12 cellular contexts compared by ENCODE assay signal in genomic region chr7:36945612-36946400, GRCh38.
A peak's percentile ranks its signal among the peaks of the same experiment; 100 is the strongest.
DNase-seq lines count a peak whose midpoint lies in the region; ATAC-seq and TF ChIP-seq lines count a peak whose summit lies in the region.
"Had no signal": no experiment of that assay in that cellular context is flagged by ENCODE, and none has a peak within 500 bp of the region (broad histone marks: within the 10 kb centered on the region; RNA-seq: fewer than 3 reads in every experiment).

No MANE protein-coding gene starts in this region.

- peaks cover 0 to 19% of the 10 kb centered on the region in 2 donors for H3K9me3 ChIP-seq in right atrium auricular region
- H3K9me3 ChIP-seq in upper lobe of right lung: no peaks in the 10 kb centered on the region

- peaks cover 0 to 13% of the 10 kb centered on the region in 2 donors for H3K4me1 ChIP-seq in right atrium auricular region
- peaks cover 18% of the 10 kb centered on the region for H3K4me1 ChIP-seq in upper lobe of right lung

- ATAC-seq in Right ventricle myocardium superior (ENCODE audit: poor library complexity): peak; percentile 94
- ATAC-seq in left cardiac atrium: peak; percentile 78 to 89
- peak; percentile 27 for ATAC-seq in upper lobe of right lung
- ATAC-seq in GM21360 (IDR thresholded peaks at IDR 0.05; ENCODE audit: unreplicated experiment): no peak
- ATAC-seq: activated T-cell treated with anti-CD3 and anti-CD28 coated beads, Interleukin-2, amount 50 U/mL, for 72 hours; PC-3 had no signal

- DNase-seq in Right ventricle myocardium superior (no peak), right atrium auricular region (ENCODE audit: low spot score) (no peak), NCI-H748 (lab: John Stamatoyannopoulos, UW; ENCODE audit: unreplicated experiment) (peak; percentile 98), left cardiac atrium (no peak), upper lobe of right lung (no peak), OCI-M2 (lab: John Stamatoyannopoulos, UW; ENCODE audit: unreplicated experiment) (no peak), GM13976 (ENCODE audit: low spot score) (no peak)
- DNase-seq: activated T-cell treated with anti-CD3 and anti-CD28 coated beads, Interleukin-2, amount 50 U/mL, for 72 hours; GM23248; mammary epithelial cell; PC-3 had no signal

- H3K27ac ChIP-seq in right atrium auricular region (peak overlapping the region in 1 of 2 donors; percentile 5), upper lobe of right lung (no peak overlapping the region)
- H3K27ac ChIP-seq: GM23248 had no signal

- no peak for TF ChIP-seq CTCF in right atrium auricular region (IDR thresholded peaks at IDR 0.05)
- TF ChIP-seq CTCF in upper lobe of right lung (IDR thresholded peaks at IDR 0.05): no peak
- no peak for TF ChIP-seq CTCF in GM13976 (IDR thresholded peaks at IDR 0.05; ENCODE audit: borderline replicate concordance, control extremely low read depth, extremely low read depth, insufficient read depth, missing control alignments)

- in situ Hi-C loops in GM13976 (cut with MboI; ENCODE audit: low sequenced_read_pairs, unreplicated experiment): no loop called here

- no peak overlapping the region for H3K4me3 ChIP-seq in right atrium auricular region
- no peak overlapping the region for H3K4me3 ChIP-seq in upper lobe of right lung
- H3K4me3 ChIP-seq: GM23248 had no signal

- H3K36me3 ChIP-seq in right atrium auricular region: no peaks in the 10 kb centered on the region
- H3K36me3 ChIP-seq in upper lobe of right lung: no peaks in the 10 kb centered on the region

- H3K27me3 ChIP-seq in right atrium auricular region: no peaks in the 10 kb centered on the region
- no peaks in the 10 kb centered on the region for H3K27me3 ChIP-seq in upper lobe of right lung

- intact Hi-C loops in Right ventricle myocardium superior (cut with DNase I): no loop called here
- intact Hi-C loops in left cardiac atrium (cut with DNase I): no loop called here
- intact Hi-C loops in upper lobe of right lung (cut with DNase I): no loop called here
